Comparison of ENCODE assay signal across 1 cellular context in the genomic region with DNA sequence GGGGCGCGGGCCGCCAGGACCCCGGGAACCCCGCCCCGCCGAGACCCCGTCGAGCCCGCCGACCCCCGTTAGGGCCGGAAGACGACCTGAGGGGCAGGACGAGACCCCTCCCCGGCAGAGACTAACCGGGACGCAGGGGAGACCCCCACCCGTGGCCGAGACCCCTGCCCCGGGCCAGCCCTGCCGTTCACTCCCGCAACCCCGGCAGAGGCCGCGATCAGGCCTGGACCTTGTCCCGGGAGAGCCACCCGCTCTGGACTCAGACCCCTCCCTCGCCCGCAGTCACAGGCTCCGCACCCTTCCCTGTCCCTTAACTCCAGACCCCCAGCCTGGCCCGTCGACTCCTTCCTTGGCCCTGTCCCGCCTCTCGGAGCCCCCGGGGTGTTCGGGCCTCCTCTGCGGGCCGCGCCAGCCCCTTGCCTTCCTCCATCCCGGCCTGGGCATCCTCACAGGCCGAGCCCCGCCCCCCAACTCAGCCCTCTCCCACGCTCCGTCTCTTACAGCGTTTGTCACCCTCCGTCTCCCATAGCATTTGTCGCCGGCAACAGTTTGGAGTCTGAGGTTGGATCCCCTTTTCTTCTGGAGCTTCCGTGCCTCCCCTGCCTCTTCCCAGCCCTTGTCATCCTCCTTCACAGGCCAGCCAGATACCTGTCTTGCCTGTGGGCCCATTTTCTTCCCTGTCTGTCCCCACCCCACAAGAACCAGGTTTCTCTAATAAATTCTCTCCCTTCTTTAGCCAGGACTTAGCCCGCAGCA.
TF ChIP-seq lines count a peak whose summit lies in the region.

No MANE protein-coding gene starts in this region.

TF ChIP-seq in HEK293, 187 proteins besides CTCF, POLR2A, EP300 and RAD21 (continued from another document and continues in another):
- TF ChIP-seq, protein P1, sequence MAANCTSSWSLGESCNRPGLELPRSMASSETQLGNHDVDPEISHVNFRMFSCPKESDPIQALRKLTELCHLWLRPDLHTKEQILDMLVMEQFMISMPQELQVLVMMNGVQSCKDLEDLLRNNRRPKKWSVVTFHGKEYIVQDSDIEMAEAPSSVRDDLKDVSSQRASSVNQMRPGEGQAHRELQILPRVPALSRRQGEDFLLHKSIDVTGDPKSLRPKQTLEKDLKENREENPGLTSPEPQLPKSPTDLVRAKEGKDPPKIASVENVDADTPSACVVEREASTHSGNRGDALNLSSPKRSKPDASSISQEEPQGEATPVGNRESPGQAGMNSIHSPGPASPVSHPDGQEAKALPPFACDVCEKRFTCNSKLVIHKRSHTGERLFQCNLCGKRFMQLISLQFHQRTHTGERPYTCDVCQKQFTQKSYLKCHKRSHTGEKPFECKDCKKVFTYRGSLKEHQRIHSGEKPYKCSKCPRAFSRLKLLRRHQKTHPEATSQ (tag by site-specific recombination; IDR thresholded peaks at IDR 0.05) = no peak
- no peak for TF ChIP-seq KLF10 (tag by site-specific recombination; IDR thresholded peaks at IDR 0.05)
- TF ChIP-seq, protein P2, sequence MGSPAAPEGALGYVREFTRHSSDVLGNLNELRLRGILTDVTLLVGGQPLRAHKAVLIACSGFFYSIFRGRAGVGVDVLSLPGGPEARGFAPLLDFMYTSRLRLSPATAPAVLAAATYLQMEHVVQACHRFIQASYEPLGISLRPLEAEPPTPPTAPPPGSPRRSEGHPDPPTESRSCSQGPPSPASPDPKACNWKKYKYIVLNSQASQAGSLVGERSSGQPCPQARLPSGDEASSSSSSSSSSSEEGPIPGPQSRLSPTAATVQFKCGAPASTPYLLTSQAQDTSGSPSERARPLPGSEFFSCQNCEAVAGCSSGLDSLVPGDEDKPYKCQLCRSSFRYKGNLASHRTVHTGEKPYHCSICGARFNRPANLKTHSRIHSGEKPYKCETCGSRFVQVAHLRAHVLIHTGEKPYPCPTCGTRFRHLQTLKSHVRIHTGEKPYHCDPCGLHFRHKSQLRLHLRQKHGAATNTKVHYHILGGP (tag by site-specific recombination; IDR thresholded peaks at IDR 0.05) = no peak
- no peak for TF ChIP-seq ATF2 (tag by site-specific recombination; IDR thresholded peaks at IDR 0.05; ENCODE audit: low read depth)
- peak; percentile 89 for TF ChIP-seq ZBTB20 (tag by site-specific recombination; IDR thresholded peaks at IDR 0.05)
- TF ChIP-seq ZSCAN4 (tag by site-specific recombination; IDR thresholded peaks at IDR 0.05) = no peak
- TF ChIP-seq ZNF266 (tag by site-specific recombination; IDR thresholded peaks at IDR 0.05; ENCODE audit: low read depth) = no peak
- peak; percentile 76 for TF ChIP-seq ZBTB48 (tag by site-specific recombination; IDR thresholded peaks at IDR 0.05)
- TF ChIP-seq ZBTB8A (tag by site-specific recombination; IDR thresholded peaks at IDR 0.05) = 0 out of 2 replicates have a peak, but pooled peaks have one; percentile 20
- TF ChIP-seq ZNF830 (tag by site-specific recombination; IDR thresholded peaks at IDR 0.05; ENCODE audit: low read depth) = no peak
- TF ChIP-seq ZEB2 (tag by site-specific recombination; IDR thresholded peaks at IDR 0.05) = peak; percentile 58; the same call in 1 of the 2 replicates
- no peak for TF ChIP-seq REPIN1 (tag by site-specific recombination; IDR thresholded peaks at IDR 0.05; ENCODE audit: low read depth)
- TF ChIP-seq ZNF555 (tag by site-specific recombination; conservative IDR thresholded peaks at IDR 0.05) = no peak
- TF ChIP-seq ZNF214 (tag by site-specific recombination; IDR thresholded peaks at IDR 0.05; ENCODE audit: borderline replicate concordance) = no peak
- no peak for TF ChIP-seq ZNF514 (tag by site-specific recombination; IDR thresholded peaks at IDR 0.05)
- TF ChIP-seq SALL2 (tag by site-specific recombination; IDR thresholded peaks at IDR 0.05; ENCODE audit: borderline replicate concordance) = no peak
- TF ChIP-seq, protein P3, sequence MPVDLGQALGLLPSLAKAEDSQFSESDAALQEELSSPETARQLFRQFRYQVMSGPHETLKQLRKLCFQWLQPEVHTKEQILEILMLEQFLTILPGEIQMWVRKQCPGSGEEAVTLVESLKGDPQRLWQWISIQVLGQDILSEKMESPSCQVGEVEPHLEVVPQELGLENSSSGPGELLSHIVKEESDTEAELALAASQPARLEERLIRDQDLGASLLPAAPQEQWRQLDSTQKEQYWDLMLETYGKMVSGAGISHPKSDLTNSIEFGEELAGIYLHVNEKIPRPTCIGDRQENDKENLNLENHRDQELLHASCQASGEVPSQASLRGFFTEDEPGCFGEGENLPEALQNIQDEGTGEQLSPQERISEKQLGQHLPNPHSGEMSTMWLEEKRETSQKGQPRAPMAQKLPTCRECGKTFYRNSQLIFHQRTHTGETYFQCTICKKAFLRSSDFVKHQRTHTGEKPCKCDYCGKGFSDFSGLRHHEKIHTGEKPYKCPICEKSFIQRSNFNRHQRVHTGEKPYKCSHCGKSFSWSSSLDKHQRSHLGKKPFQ (tag by site-specific recombination; IDR thresholded peaks at IDR 0.05) = no peak
- TF ChIP-seq, protein P4, sequence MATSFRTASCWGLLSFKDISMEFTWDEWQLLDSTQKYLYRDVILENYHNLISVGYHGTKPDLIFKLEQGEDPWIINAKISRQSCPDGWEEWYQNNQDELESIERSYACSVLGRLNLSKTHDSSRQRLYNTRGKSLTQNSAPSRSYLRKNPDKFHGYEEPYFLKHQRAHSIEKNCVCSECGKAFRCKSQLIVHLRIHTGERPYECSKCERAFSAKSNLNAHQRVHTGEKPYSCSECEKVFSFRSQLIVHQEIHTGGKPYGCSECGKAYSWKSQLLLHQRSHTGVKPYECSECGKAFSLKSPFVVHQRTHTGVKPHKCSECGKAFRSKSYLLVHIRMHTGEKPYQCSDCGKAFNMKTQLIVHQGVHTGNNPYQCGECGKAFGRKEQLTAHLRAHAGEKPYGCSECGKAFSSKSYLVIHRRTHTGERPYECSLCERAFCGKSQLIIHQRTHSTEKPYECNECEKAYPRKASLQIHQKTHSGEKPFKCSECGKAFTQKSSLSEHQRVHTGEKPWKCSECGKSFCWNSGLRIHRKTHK (tag by site-specific recombination; IDR thresholded peaks at IDR 0.05) = no peak
- TF ChIP-seq ZNF112 (tag by site-specific recombination; IDR thresholded peaks at IDR 0.05) = no peak
- no peak for TF ChIP-seq MEIS1 (CRISPR knock-in tag; IDR thresholded peaks at IDR 0.05; ENCODE audit: borderline replicate concordance)
- no peak for TF ChIP-seq ZNF155 (tag by site-specific recombination; IDR thresholded peaks at IDR 0.05)
- no peak for TF ChIP-seq ZNF423 (tag by site-specific recombination; IDR thresholded peaks at IDR 0.05)
- no peak; the same call in none of the 2 replicates for TF ChIP-seq KLF17 (tag by site-specific recombination; IDR thresholded peaks at IDR 0.05)
- no peak for TF ChIP-seq ZNF624 (tag by site-specific recombination; IDR thresholded peaks at IDR 0.05)
- no peak for TF ChIP-seq HOXA7 (CRISPR knock-in tag; IDR thresholded peaks at IDR 0.05; ENCODE audit: borderline replicate concordance)
- TF ChIP-seq ZFP37 (tag by site-specific recombination; IDR thresholded peaks at IDR 0.05) = peak; percentile 46; the same call in 1 of the 2 replicates
- peak; percentile 59; the same call in 1 of the 2 replicates for TF ChIP-seq KLF8 (tag by site-specific recombination; IDR thresholded peaks at IDR 0.05)
- no peak for TF ChIP-seq ZNF146 (tag by site-specific recombination; IDR thresholded peaks at IDR 0.05)
- TF ChIP-seq ZNF623 (tag by site-specific recombination; IDR thresholded peaks at IDR 0.05) = no peak
- peak; percentile 89 for TF ChIP-seq ZBTB10 (tag by site-specific recombination; IDR thresholded peaks at IDR 0.05)
- TF ChIP-seq ZBTB17 (tag by site-specific recombination; IDR thresholded peaks at IDR 0.05) = peak; percentile 61
- TF ChIP-seq, protein P5, sequence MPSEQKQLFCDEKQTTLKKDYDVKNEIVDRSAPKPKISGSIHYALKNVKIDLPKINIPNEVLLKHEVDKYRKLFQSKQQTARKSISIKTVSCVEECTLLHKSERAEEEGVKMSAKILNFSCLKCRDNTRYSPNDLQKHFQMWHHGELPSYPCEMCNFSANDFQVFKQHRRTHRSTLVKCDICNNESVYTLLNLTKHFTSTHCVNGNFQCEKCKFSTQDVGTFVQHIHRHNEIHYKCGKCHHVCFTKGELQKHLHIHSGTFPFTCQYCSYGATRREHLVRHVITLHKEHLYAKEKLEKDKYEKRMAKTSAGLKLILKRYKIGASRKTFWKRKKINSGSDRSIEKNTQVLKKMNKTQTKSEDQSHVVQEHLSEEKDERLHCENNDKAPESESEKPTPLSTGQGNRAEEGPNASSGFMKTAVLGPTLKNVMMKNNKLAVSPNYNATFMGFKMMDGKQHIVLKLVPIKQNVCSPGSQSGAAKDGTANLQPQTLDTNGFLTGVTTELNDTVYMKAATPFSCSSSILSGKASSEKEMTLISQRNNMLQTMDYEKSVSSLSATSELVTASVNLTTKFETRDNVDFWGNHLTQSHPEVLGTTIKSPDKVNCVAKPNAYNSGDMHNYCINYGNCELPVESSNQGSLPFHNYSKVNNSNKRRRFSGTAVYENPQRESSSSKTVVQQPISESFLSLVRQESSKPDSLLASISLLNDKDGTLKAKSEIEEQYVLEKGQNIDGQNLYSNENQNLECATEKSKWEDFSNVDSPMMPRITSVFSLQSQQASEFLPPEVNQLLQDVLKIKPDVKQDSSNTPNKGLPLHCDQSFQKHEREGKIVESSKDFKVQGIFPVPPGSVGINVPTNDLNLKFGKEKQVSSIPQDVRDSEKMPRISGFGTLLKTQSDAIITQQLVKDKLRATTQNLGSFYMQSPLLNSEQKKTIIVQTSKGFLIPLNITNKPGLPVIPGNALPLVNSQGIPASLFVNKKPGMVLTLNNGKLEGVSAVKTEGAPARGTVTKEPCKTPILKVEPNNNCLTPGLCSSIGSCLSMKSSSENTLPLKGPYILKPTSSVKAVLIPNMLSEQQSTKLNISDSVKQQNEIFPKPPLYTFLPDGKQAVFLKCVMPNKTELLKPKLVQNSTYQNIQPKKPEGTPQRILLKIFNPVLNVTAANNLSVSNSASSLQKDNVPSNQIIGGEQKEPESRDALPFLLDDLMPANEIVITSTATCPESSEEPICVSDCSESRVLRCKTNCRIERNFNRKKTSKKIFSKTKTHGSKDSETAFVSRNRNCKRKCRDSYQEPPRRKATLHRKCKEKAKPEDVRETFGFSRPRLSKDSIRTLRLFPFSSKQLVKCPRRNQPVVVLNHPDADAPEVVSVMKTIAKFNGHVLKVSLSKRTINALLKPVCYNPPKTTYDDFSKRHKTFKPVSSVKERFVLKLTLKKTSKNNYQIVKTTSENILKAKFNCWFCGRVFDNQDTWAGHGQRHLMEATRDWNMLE (tag by site-specific recombination; conservative IDR thresholded peaks at IDR 0.05; ENCODE audit: low read depth) = no peak
- TF ChIP-seq ZNF223 (tag by site-specific recombination; IDR thresholded peaks at IDR 0.05) = no peak
- no peak for TF ChIP-seq ZNF701 (tag by site-specific recombination; IDR thresholded peaks at IDR 0.05)
- TF ChIP-seq ZSCAN16 (tag by site-specific recombination; IDR thresholded peaks at IDR 0.05) = peak; percentile 38; the same call in 1 of the 2 replicates
- TF ChIP-seq, protein P6, sequence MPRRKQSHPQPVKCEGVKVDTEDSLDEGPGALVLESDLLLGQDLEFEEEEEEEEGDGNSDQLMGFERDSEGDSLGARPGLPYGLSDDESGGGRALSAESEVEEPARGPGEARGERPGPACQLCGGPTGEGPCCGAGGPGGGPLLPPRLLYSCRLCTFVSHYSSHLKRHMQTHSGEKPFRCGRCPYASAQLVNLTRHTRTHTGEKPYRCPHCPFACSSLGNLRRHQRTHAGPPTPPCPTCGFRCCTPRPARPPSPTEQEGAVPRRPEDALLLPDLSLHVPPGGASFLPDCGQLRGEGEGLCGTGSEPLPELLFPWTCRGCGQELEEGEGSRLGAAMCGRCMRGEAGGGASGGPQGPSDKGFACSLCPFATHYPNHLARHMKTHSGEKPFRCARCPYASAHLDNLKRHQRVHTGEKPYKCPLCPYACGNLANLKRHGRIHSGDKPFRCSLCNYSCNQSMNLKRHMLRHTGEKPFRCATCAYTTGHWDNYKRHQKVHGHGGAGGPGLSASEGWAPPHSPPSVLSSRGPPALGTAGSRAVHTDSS (tag by site-specific recombination; IDR thresholded peaks at IDR 0.05) = no peak
- TF ChIP-seq SCRT2 (tag by site-specific recombination; IDR thresholded peaks at IDR 0.05) = peak; percentile 80
- no peak for TF ChIP-seq ZNF324 (tag by site-specific recombination; IDR thresholded peaks at IDR 0.05)
